In genomic region chr19:45569619-45570421, GRCh38 we compare ENCODE assay signal across 8 cellular contexts. TPM values are rescaled to one million over a fixed set of nuclear protein-coding genes. Genes with fewer than 3 reads are reported as not detected.
DNase-seq lines count a peak whose midpoint lies in the region; ATAC-seq and TF ChIP-seq lines count a peak whose summit lies in the region.

No MANE protein-coding gene starts in this region.

- no peak overlapping the region for H3K23ac ChIP-seq in trophoblast cell (ENCODE audit: low read length)

- no peak overlapping the region for H2BK120ac ChIP-seq in trophoblast cell (ENCODE audit: insufficient read depth, low read length, poor library complexity)

- no peak overlapping the region for H3K4me2 ChIP-seq in trophoblast cell (ENCODE audit: low read length)

- ATAC-seq in GM18861 (IDR thresholded peaks at IDR 0.05; ENCODE audit: unreplicated experiment) (no peak), HG03571 (IDR thresholded peaks at IDR 0.05; ENCODE audit: unreplicated experiment) (no peak)

- no peak overlapping the region for H2BK12ac ChIP-seq in trophoblast cell (ENCODE audit: low read length)

- no peak overlapping the region for H2BK5ac ChIP-seq in trophoblast cell (ENCODE audit: low read depth, low read length, poor library complexity)

- H2AFZ ChIP-seq in trophoblast cell (ENCODE audit: insufficient read depth, low read length, poor library complexity), result no peak overlapping the region

- H4K91ac ChIP-seq in trophoblast cell (ENCODE audit: low read depth, low read length), result no peak overlapping the region

- no peaks in the 10 kb centered on the region for H3K36me3 ChIP-seq in trophoblast cell (ENCODE audit: control insufficient read depth in 1 of 2, insufficient read depth in 2 of 2, low read length in 2 of 2)

- no peaks in the 10 kb centered on the region for H3K27me3 ChIP-seq in trophoblast cell (ENCODE audit: insufficient read depth, low read length)

- H2AK5ac ChIP-seq in trophoblast cell (ENCODE audit: low read length), result no peak overlapping the region

- no peak overlapping the region for H3K27ac ChIP-seq in trophoblast cell (ENCODE audit: low read depth, low read length)

- TF ChIP-seq CTCF in GM12875 (IDR thresholded peaks at IDR 0.05; ENCODE audit: borderline replicate concordance, insufficient read depth, low read depth, low read length), result peak; percentile 82
- TF ChIP-seq CTCF in fibroblast of villous mesenchyme (IDR thresholded peaks at IDR 0.05; ENCODE audit: insufficient read depth, low read depth, low read length), result peak; percentile 80

- WGBS in trophoblast cell (ENCODE audit: extremely low coverage, insufficient coverage, insufficient read length), result no CpG with 5 or more reads among the region's 15 CpGs

- peaks cover 2% of the 10 kb centered on the region for H3K79me2 ChIP-seq in trophoblast cell (ENCODE audit: control insufficient read depth, insufficient read depth, low read length, poor library complexity)

- no peaks in the 10 kb centered on the region for H3K4me1 ChIP-seq in trophoblast cell (ENCODE audit: control insufficient read depth in 1 of 2, insufficient read depth in 2 of 2, low read length in 2 of 2)

- no peak overlapping the region for H3K4ac ChIP-seq in trophoblast cell (ENCODE audit: low read depth, low read length)

- H4K8ac ChIP-seq in trophoblast cell (ENCODE audit: low read depth, low read length), result no peak overlapping the region

- no peak overlapping the region for H3K14ac ChIP-seq in trophoblast cell (ENCODE audit: low read length)

- H3K79me1 ChIP-seq in trophoblast cell (ENCODE audit: low read length), result no peaks in the 10 kb centered on the region

- H3K9ac ChIP-seq in trophoblast cell (ENCODE audit: low read length), result no peak overlapping the region

- H3K4me3 ChIP-seq in GM12875 (ENCODE audit: low read depth, low read length), result no peak overlapping the region
- H3K4me3 ChIP-seq in fibroblast of villous mesenchyme (ENCODE audit: low read depth, low read length), result no peak overlapping the region
- no peak overlapping the region for H3K4me3 ChIP-seq in trophoblast cell (ENCODE audit: low read depth, low read length)

- no peak overlapping the region for H3K18ac ChIP-seq in trophoblast cell (ENCODE audit: low read length)

- peak; percentile 5 to 6 for DNase-seq in NOMO-1 (lab: John Stamatoyannopoulos, UW; ENCODE audit: unreplicated experiment in 2 of 2)
- peak; percentile 30 for DNase-seq in activated T-helper 1 cell treated with Interleukin-2 at 50 U/mL for 16 hours (ENCODE audit: low read depth)
- DNase-seq in fibroblast of villous mesenchyme (ENCODE audit: low read depth), result peak; percentile 39
- DNase-seq in trophoblast cell, result peak; percentile 50 to 82
- no peak for DNase-seq in A172 (ENCODE audit: low spot score)

- no peak overlapping the region for H4K12ac ChIP-seq in trophoblast cell (ENCODE audit: low read depth, low read length)

- H3K9me3 ChIP-seq in trophoblast cell (ENCODE audit: insufficient read depth, low read depth, low read length), result no peaks in the 10 kb centered on the region

RNA-seq across cellular contexts. Expression of gene OPA3, which starts 14.8 kb away (rescaled TPM):
- 8.2 and 8.4 TPM in 2 replicates for total RNA-seq in fibroblast of villous mesenchyme
- polyA plus RNA-seq in trophoblast cell (2013), result 8.4 and 8.8 TPM in 2 replicates
- 4.0 and 8.6 TPM in 2 replicates for total RNA-seq in A172 (2014; rRNA removed; shearing (Covaris generic))

RNA-seq across cellular contexts. Expression of gene GPR4, which starts 32.2 kb away (rescaled TPM):
- not detected in 2 replicates for total RNA-seq in fibroblast of villous mesenchyme
- polyA plus RNA-seq in trophoblast cell (2013), result 0.03 TPM in 1 of 2 replicates, not detected in the other
- total RNA-seq in A172 (2014; rRNA removed; shearing (Covaris generic)), result not detected in 2 replicates
